ENCODE assay signal across 11 cellular contexts in the genomic region with DNA sequence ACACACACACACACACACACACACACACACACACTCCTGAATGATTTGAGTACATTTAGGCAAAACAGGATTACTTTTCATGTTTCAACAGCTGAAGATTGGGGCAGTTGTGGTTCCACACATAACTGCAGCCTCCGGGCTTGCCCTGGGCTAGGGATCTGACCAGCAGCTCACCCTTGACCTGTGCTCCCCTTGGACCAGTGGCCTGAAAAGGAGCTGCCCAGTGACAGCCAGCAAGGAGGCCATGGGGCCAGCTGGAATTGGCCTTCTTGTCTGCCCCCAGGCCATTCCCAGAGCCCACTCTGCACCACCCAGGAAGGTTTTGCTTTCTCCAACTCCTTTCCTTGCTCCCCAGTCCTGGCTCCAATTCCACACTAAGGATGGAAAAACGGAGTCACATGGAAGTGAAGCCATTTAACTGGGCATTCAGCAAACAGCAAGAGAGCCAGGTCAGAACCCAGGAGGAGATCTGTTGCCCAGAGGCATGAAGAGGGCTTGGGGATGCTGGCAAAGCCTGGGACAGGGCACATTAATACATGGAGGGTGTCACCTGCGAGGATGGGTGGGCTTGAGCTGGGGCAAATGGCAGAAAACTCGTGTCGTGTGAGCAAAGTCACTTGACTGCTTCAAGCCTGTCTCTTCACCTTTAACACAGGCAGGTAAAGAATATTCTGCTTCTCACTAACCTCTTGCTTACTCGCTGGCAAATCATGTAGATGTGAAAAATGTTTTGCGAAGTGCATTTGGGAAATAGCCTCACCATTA.
DNase-seq lines count a peak whose midpoint lies in the region; ATAC-seq and TF ChIP-seq lines count a peak whose summit lies in the region.
"Had no signal": no experiment of that assay in that cellular context is flagged by ENCODE, and none has a peak within 500 bp of the region (broad histone marks: within the 10 kb centered on the region; RNA-seq: fewer than 3 reads in every experiment).

No MANE protein-coding gene starts in this region.

- no peak overlapping the region for H2BK20ac ChIP-seq in H9 (ENCODE audit: low read depth, low read length, poor library complexity, severe bottlenecking)

- H3K36me3 ChIP-seq in endodermal cell (ENCODE audit: control insufficient read depth, insufficient read depth, low read length) (no peaks in the 10 kb centered on the region), vagina (no peaks in the 10 kb centered on the region)
- H3K36me3 ChIP-seq: BE2C had no signal

- H3K4me3 ChIP-seq in endodermal cell (ENCODE audit: low read length) (no peak overlapping the region), vagina (no peak overlapping the region)
- H3K4me3 ChIP-seq: A549 had no signal

- no peak for TF ChIP-seq POLR2A in vagina (IDR thresholded peaks at IDR 0.05)

- H3K4me1 Mint-ChIP-seq in H9 (peaks cover 7 to 10% of the 10 kb centered on the region in 2 experiments), endodermal cell (peaks cover 10% of the 10 kb centered on the region), osteocyte (ENCODE audit: unreplicated experiment) (no peaks in the 10 kb centered on the region)
- H3K4me1 Mint-ChIP-seq in activated CD8-positive, alpha-beta T cell treated with anti-CD3 and anti-CD28 coated beads for 36 hours (ENCODE audit: low read depth) = peaks cover 10% of the 10 kb centered on the region

- CTCF ChIA-PET in activated CD8-positive, alpha-beta T cell treated with anti-CD3 and anti-CD28 coated beads for 36 hours (lab: Charles Lee) = interaction anchor here (1.4 kb wide), 1 partner anchor 73 kb away, joined by 4 read pairs; no protein-coding TSS in a partner anchor

- no peak overlapping the region for H4K8ac ChIP-seq in H9 (replicated peaks; ENCODE audit: insufficient read length, low read depth, low read length)

- no peak overlapping the region for H2AK5ac ChIP-seq in H9 (ENCODE audit: insufficient read length, low read length)

- H3K79me2 ChIP-seq in H9 (ENCODE audit: insufficient read depth, low read length) = no peaks in the 10 kb centered on the region

- DNase-seq in H9 = peak; percentile 12
- peak; percentile 11 for DNase-seq in endodermal cell
- DNase-seq in osteocyte (ENCODE audit: extremely low spot score, unreplicated experiment) = peak; percentile 65
- peak; percentile 54 to 70 for DNase-seq in vagina (ENCODE audit: extremely low spot score in 2 of 2)
- no peak for DNase-seq in effector CD8-positive, alpha-beta T cell (lab: John Stamatoyannopoulos, UW)
- no peak for DNase-seq in activated CD8-positive, alpha-beta T cell treated with anti-CD3 and anti-CD28 coated beads for 36 hours
- DNase-seq: BE2C; CD4-positive, alpha-beta memory T cell; GF-D8 had no signal

- intact Hi-C loops in vagina (cut with DNase I) = no loop called here
- intact Hi-C loops in activated CD8-positive, alpha-beta T cell treated with anti-CD3 and anti-CD28 coated beads for 36 hours (cut with micrococcal nuclease) = no loop called here

- ATAC-seq in activated CD8-positive, alpha-beta T cell treated with anti-CD3 and anti-CD28 coated beads for 36 hours = no peak
- ATAC-seq: A549 had no signal

- H3K36me3 Mint-ChIP-seq in H9 (ENCODE audit: insufficient read depth in 1 of 3, low read depth in 3 of 3) (no peaks in the 10 kb centered on the region), endodermal cell (ENCODE audit: low read depth) (no peaks in the 10 kb centered on the region), osteocyte (ENCODE audit: unreplicated experiment) (no peaks in the 10 kb centered on the region)
- H3K36me3 Mint-ChIP-seq in activated CD8-positive, alpha-beta T cell treated with anti-CD3 and anti-CD28 coated beads for 36 hours (ENCODE audit: low read depth) = no peaks in the 10 kb centered on the region
- H3K36me3 Mint-ChIP-seq: CD4-positive, alpha-beta memory T cell had no signal

- no peak overlapping the region for H2BK5ac ChIP-seq in H9 (ENCODE audit: insufficient read length, low read length)

- H3K79me1 ChIP-seq in H9 (ENCODE audit: insufficient read depth, low read depth, low read length, poor library complexity, severe bottlenecking) = no peaks in the 10 kb centered on the region

- H3K9ac ChIP-seq in H9 (ENCODE audit: extremely low read depth, insufficient read length, low read length) = no peak overlapping the region
- no peak overlapping the region for H3K9ac ChIP-seq in endodermal cell (ENCODE audit: extremely low read depth, low read length, poor library complexity, severe bottlenecking)

- no peaks in the 10 kb centered on the region for H3K9me3 Mint-ChIP-seq in H9
- no peaks in the 10 kb centered on the region for H3K9me3 Mint-ChIP-seq in endodermal cell
- no peaks in the 10 kb centered on the region for H3K9me3 Mint-ChIP-seq in osteocyte (ENCODE audit: unreplicated experiment)
- no peaks in the 10 kb centered on the region for H3K9me3 Mint-ChIP-seq in activated CD8-positive, alpha-beta T cell treated with anti-CD3 and anti-CD28 coated beads for 36 hours

- H3K27me3 Mint-ChIP-seq in H9 (ENCODE audit: low read depth) = peaks cover 2% of the 10 kb centered on the region; the same call in 1 of the 2 replicates
- peaks cover 40% of the 10 kb centered on the region for H3K27me3 Mint-ChIP-seq in endodermal cell (ENCODE audit: insufficient read depth)
- H3K27me3 Mint-ChIP-seq in osteocyte (ENCODE audit: unreplicated experiment) = peaks cover 6% of the 10 kb centered on the region
- H3K27me3 Mint-ChIP-seq in activated CD8-positive, alpha-beta T cell treated with anti-CD3 and anti-CD28 coated beads for 36 hours = no peaks in the 10 kb centered on the region
- H3K27me3 Mint-ChIP-seq: CD4-positive, alpha-beta memory T cell had no signal

- no peak overlapping the region for H3K4me3 Mint-ChIP-seq in H9
- H3K4me3 Mint-ChIP-seq in endodermal cell = no peak overlapping the region
- no peak overlapping the region for H3K4me3 Mint-ChIP-seq in osteocyte (ENCODE audit: unreplicated experiment)
- H3K4me3 Mint-ChIP-seq in activated CD8-positive, alpha-beta T cell treated with anti-CD3 and anti-CD28 coated beads for 36 hours = no peak overlapping the region
- H3K4me3 Mint-ChIP-seq: CD4-positive, alpha-beta memory T cell had no signal

- no peak overlapping the region for H3K14ac ChIP-seq in H9 (ENCODE audit: insufficient read depth, low read length)

- H3K4ac ChIP-seq in H9 (ENCODE audit: low read depth, low read length) = no peak overlapping the region

- no peak overlapping the region for H2BK120ac ChIP-seq in H9 (ENCODE audit: low read depth, low read length, poor library complexity, severe bottlenecking)

- no peaks in the 10 kb centered on the region for H3K9me3 ChIP-seq in H9 (ENCODE audit: control insufficient read depth, low read depth, low read length)
- no peaks in the 10 kb centered on the region for H3K9me3 ChIP-seq in endodermal cell (ENCODE audit: control insufficient read depth, low read length)
- no peaks in the 10 kb centered on the region for H3K9me3 ChIP-seq in vagina
- H3K9me3 ChIP-seq: A549, BE2C had no signal

- no CpG with 5 or more reads among the region's 7 CpGs for WGBS in H9 (ENCODE audit: extremely low coverage, insufficient read length, low lambda C conversion rate)
- 93 to 98% methylated on average over 5 to 7 of the region's 7 CpGs for WGBS in endodermal cell (ENCODE audit: insufficient coverage in 1 of 2, insufficient read length in 1 of 2), 2 experiments

- no peak overlapping the region for H3K56ac ChIP-seq in H9 (ENCODE audit: insufficient read length, low read depth, low read length)

- peaks cover 2% of the 10 kb centered on the region for H4K20me1 ChIP-seq in H9 (ENCODE audit: control insufficient read depth, insufficient read depth, insufficient read length)

- no peak overlapping the region for H3K27ac ChIP-seq in H9 (ENCODE audit: insufficient read length, low read depth, low read length)
- H3K27ac ChIP-seq in endodermal cell (ENCODE audit: low read depth, low read length) = no peak overlapping the region
- H3K27ac ChIP-seq in vagina = no peak overlapping the region
- H3K27ac ChIP-seq: A549, C4-2B had no signal

- H2AFZ ChIP-seq in H9 (ENCODE audit: low read length) = no peak overlapping the region

- H3K23me2 ChIP-seq in H9 (ENCODE audit: insufficient read length, low read depth, low read length, poor library complexity, severe bottlenecking) = no peaks in the 10 kb centered on the region

- no peak overlapping the region for H3K4me2 ChIP-seq in H9 (ENCODE audit: insufficient read depth, insufficient read length, low read length)
- H3K4me2 ChIP-seq: A549 had no signal

- H3K27me3 ChIP-seq in H9 (ENCODE audit: insufficient read depth, low read length) = no peaks in the 10 kb centered on the region
- peaks cover 56% of the 10 kb centered on the region for H3K27me3 ChIP-seq in endodermal cell (ENCODE audit: control insufficient read depth, insufficient read depth, low read length, poor library complexity, severe bottlenecking)
- H3K27me3 ChIP-seq in vagina = no peaks in the 10 kb centered on the region
- H3K27me3 ChIP-seq: BE2C had no signal

- no peak overlapping the region for H4K5ac ChIP-seq in H9 (ENCODE audit: insufficient read length, low read depth, low read length)

- H3K4me1 ChIP-seq in H9 (ENCODE audit: insufficient read depth, low read length) (no peaks in the 10 kb centered on the region), endodermal cell (ENCODE audit: control insufficient read depth, insufficient read depth, low read length) (no peaks in the 10 kb centered on the region), vagina (no peaks in the 10 kb centered on the region)
- H3K4me1 ChIP-seq: A549, BE2C had no signal

- no peak overlapping the region for H3K18ac ChIP-seq in H9 (ENCODE audit: insufficient read length, low read depth, low read length)

- no peak overlapping the region for H2BK15ac ChIP-seq in H9 (ENCODE audit: low read depth, low read length)

- TF ChIP-seq CTCF in H9 (conservative IDR thresholded peaks at IDR 0.05) (no peak), endodermal cell (conservative IDR thresholded peaks at IDR 0.05) (no peak), osteocyte (IDR thresholded peaks at IDR 0.05) (no peak), vagina (IDR thresholded peaks at IDR 0.05) (no peak)
- no peak for TF ChIP-seq CTCF in activated CD8-positive, alpha-beta T cell treated with anti-CD3 and anti-CD28 coated beads for 36 hours (IDR thresholded peaks at IDR 0.05)

- no peak overlapping the region for H4K91ac ChIP-seq in H9 (ENCODE audit: insufficient read length, low read depth, low read length)

- H3K23ac ChIP-seq in H9 (ENCODE audit: insufficient read length, low read depth, low read length) = no peak overlapping the region

- POLR2A ChIA-PET in activated CD8-positive, alpha-beta T cell treated with anti-CD3 and anti-CD28 coated beads for 36 hours (lab: Charles Lee) = no interaction called here

- H3T11ph ChIP-seq in H9 (ENCODE audit: low read length) = no peak overlapping the region

- H3K27ac Mint-ChIP-seq in H9 = no peak overlapping the region
- H3K27ac Mint-ChIP-seq in endodermal cell = no peak overlapping the region
- no peak overlapping the region for H3K27ac Mint-ChIP-seq in osteocyte (ENCODE audit: unreplicated experiment)
- H3K27ac Mint-ChIP-seq in activated CD8-positive, alpha-beta T cell treated with anti-CD3 and anti-CD28 coated beads for 36 hours = no peak overlapping the region

- H2BK12ac ChIP-seq in H9 (ENCODE audit: insufficient read length, low read depth, low read length) = no peak overlapping the region

Comparison
In these comparisons a context has a peak if more than half of its experiments do, and no peak if none do; other contexts are left out.
1. DNase-seq: peak in H9 (single experiment), endodermal cell (single experiment), osteocyte (single experiment) and vagina (2 of 2); none in effector CD8-positive, alpha-beta T cell (single experiment) and activated CD8-positive, alpha-beta T cell treated with anti-CD3 and anti-CD28 coated beads for 36 hours (single experiment).